12 cellular contexts compared by ENCODE assay signal in the genomic region with DNA sequence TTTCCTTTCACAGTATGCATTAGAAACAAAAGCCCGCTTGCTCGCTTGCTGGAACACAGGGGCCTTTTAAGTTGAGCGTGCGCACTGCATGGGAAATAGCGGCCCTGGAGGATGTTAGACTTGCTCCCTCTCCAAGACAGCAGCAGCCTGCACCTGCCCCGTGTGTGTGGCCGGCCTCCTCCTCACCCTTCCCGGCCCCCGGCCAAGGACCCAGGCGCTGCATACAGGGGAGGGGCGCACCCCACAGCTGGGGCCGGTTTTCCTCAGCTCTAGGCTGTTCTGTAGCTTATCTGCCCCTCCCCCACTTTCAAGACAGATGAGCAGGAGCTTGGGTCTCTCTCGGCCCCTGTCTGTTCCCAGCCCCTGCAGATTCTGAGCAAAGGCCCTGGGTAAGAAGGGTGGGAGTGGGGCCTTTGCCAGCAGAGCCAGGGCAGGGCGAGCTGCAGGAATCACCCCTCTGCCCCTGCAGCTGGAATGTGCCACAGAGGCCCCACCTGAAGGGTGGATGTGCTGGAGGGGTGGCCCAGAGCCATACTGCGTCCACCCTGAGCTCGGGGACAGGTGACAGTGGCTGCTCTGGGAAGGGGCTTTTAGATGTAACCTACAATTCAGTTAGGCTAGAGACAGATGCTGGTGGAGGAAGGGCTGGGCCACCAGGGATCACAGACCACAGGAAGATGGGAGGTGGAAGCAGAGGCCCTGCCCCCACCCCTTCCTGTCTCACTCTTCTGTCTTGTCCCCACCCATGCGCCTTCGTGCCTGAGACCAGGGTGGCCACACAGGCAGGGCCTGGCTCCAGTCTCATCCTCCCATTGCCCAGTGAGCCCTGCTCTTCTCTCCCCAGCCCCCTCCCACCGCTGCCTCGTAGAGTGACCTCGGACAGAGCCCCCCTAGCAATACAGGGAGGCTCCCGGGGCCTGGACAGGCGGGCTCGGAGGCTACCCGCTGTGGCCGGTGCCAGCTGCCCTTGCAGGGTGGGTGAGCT.
DNase-seq lines count a peak whose midpoint lies in the region; ATAC-seq, FAIRE-seq and TF ChIP-seq lines count a peak whose summit lies in the region.
"Had no signal": no experiment of that assay in that cellular context is flagged by ENCODE, and none has a peak within 500 bp of the region (broad histone marks: within the 10 kb centered on the region; RNA-seq: fewer than 3 reads in every experiment).

No MANE protein-coding gene starts in this region.

- H3K27me3 ChIP-seq in H1 (replicated peaks in 1 of 4; ENCODE audit: control insufficient read depth in 3 of 4, extremely low read depth in 1 of 4, insufficient read depth in 3 of 4, low read length in 3 of 4) (no peaks in the 10 kb centered on the region), psoas muscle (ENCODE audit: insufficient read depth in 3 of 3, low read length in 2 of 3) (no peaks in the 10 kb centered on the region)

- POLR2A ChIA-PET in H1 (lab: Charles Lee; ENCODE audit: partially characterized antibody), result interaction anchor here (0.5 kb wide), 1 partner anchor 44 kb away, joined by 4 read pairs; no protein-coding TSS in a partner anchor

- H4K91ac ChIP-seq in H1 (replicated peaks; ENCODE audit: insufficient read length, low read length), result peak overlapping the region; percentile 25

- no peak overlapping the region for H3K23ac ChIP-seq in H1 (ENCODE audit: insufficient read length)

- no peak overlapping the region for H4K5ac ChIP-seq in H1 (ENCODE audit: insufficient read length, low read depth, low read length)

- no peak overlapping the region for H3K4ac ChIP-seq in H1 (replicated peaks; ENCODE audit: insufficient read length, low read depth, low read length)

- H3K36me3 ChIP-seq in H1 (ENCODE audit: control insufficient read depth in 2 of 4, insufficient read depth in 4 of 4, low read length in 3 of 4), result peaks cover 2 to 14% (median 8%) of the 10 kb centered on the region in 4 experiments; a peak in 6 of 8 replicates
- peaks cover 0 to 59% of the 10 kb centered on the region in 2 donors for H3K36me3 ChIP-seq in psoas muscle (ENCODE audit: insufficient read depth in 1 of 2, low read depth in 1 of 2)

- H2BK20ac ChIP-seq in H1 (ENCODE audit: low read length), result no peak overlapping the region

- H2AK5ac ChIP-seq in H1 (ENCODE audit: low read depth, low read length), result no peak overlapping the region

- H4K8ac ChIP-seq in H1 (ENCODE audit: extremely low read depth, insufficient read depth, low read length), result no peak overlapping the region; the same call in 1 of the 2 replicates

- no peak overlapping the region for H3K4me3 ChIP-seq in H1 (ENCODE audit: extremely low read depth in 1 of 4, insufficient read depth in 2 of 4, low read depth in 3 of 4, low read length in 4 of 4)
- H3K4me3 ChIP-seq in psoas muscle, result no peak overlapping the region
- H3K4me3 ChIP-seq: smooth muscle cell had no signal

- H2BK120ac ChIP-seq in H1 (replicated peaks; ENCODE audit: low read depth, low read length), result no peak overlapping the region

- no peaks in the 10 kb centered on the region for H3K9me3 Mint-ChIP-seq in natural killer cell treated with Interleukin-12 subunit alpha and Interleukin-12 subunit beta and Interleukin-15 and Interleukin-18, amount 100 ng/mL, for 72 hours

- peak overlapping the region; percentile 60; the same call in 1 of the 2 replicates for H2BK12ac ChIP-seq in H1 (ENCODE audit: low read depth, low read length)

- H3K23me2 ChIP-seq in H1 (ENCODE audit: low read depth, low read length), result peaks cover 2% of the 10 kb centered on the region; the same call in 1 of the 2 replicates

- H3K4me1 Mint-ChIP-seq in natural killer cell treated with Interleukin-12 subunit alpha and Interleukin-12 subunit beta and Interleukin-15 and Interleukin-18, amount 100 ng/mL, for 72 hours (ENCODE audit: low read depth in 2 of 2), result no peaks in the 10 kb centered on the region

- H3K4me3 Mint-ChIP-seq in natural killer cell treated with Interleukin-12 subunit alpha and Interleukin-12 subunit beta and Interleukin-15 and Interleukin-18, amount 100 ng/mL, for 72 hours, result no peak overlapping the region

- ATAC-seq in psoas muscle (no peak), GM18873 (IDR thresholded peaks at IDR 0.05; ENCODE audit: low FRiP score, unreplicated experiment) (no peak)
- ATAC-seq in natural killer cell treated with Interleukin-12 subunit alpha and Interleukin-12 subunit beta and Interleukin-15 and Interleukin-18, amount 100 ng/mL, for 72 hours, result no peak

- no peak overlapping the region for H3K56ac ChIP-seq in H1 (replicated peaks; ENCODE audit: insufficient read length, low read depth, low read length)

- peaks cover 0 to 3% of the 10 kb centered on the region in 2 experiments for H4K20me1 ChIP-seq in H1 (replicated peaks in 1 of 2; ENCODE audit: control insufficient read depth in 1 of 2, insufficient read depth in 2 of 2, low read length in 2 of 2)

- TF ChIP-seq EP300 in H1 (IDR thresholded peaks at IDR 0.05; ENCODE audit: borderline replicate concordance in 1 of 2, low read depth in 2 of 2, low read length in 2 of 2), result no peak

- no peak for TF ChIP-seq POLR2A in H1 (IDR thresholded peaks at IDR 0.05; ENCODE audit: control extremely low read depth in 1 of 2, low read depth in 2 of 2, low read length in 2 of 2)

- H3K4me1 ChIP-seq in H1 (replicated peaks in 1 of 4; ENCODE audit: control insufficient read depth in 3 of 4, insufficient read depth in 4 of 4, low read length in 3 of 4), result peaks cover 0 to 20% (median 10%) of the 10 kb centered on the region in 4 experiments; a peak in 6 of 7 replicates
- H3K4me1 ChIP-seq in psoas muscle, result no peaks in the 10 kb centered on the region

- H3K36me3 Mint-ChIP-seq in natural killer cell treated with Interleukin-12 subunit alpha and Interleukin-12 subunit beta and Interleukin-15 and Interleukin-18, amount 100 ng/mL, for 72 hours, result peaks cover 4% of the 10 kb centered on the region

- TF ChIP-seq RAD21 in H1 (IDR thresholded peaks at IDR 0.05 in 1 of 2, conservative IDR thresholded peaks at IDR 0.05 in 1 of 2; ENCODE audit: low read depth in 2 of 2, low read length in 2 of 2), result no peak

- H3K79me2 ChIP-seq in H1 (ENCODE audit: control insufficient read depth in 1 of 2, insufficient read depth in 2 of 2, low read length in 2 of 2), result no peaks in the 10 kb centered on the region; a peak in 1 of 4 replicates

- DNase-seq in NCI-H1417 (lab: John Stamatoyannopoulos, UW), result peak in 2 of 3 experiments; percentile 29 to 73
- no peak for DNase-seq in NCI-H1417 treated with DMSO at 0.1 percent for 48 hours (lab: John Stamatoyannopoulos, UW)
- peak; percentile 48 for DNase-seq in NCI-H69 (lab: John Stamatoyannopoulos, UW)
- DNase-seq in H1 (ENCODE audit: low read depth in 1 of 2, low spot score in 2 of 2), result no peak
- no peak for DNase-seq in psoas muscle
- DNase-seq in SW 1271 (lab: John Stamatoyannopoulos, UW), result no peak
- no peak for DNase-seq in natural killer cell treated with Interleukin-12 subunit alpha and Interleukin-12 subunit beta and Interleukin-15 and Interleukin-18, amount 100 ng/mL, for 72 hours (ENCODE audit: low spot score)
- DNase-seq: NCI-H774; stimulated activated CD8-positive, alpha-beta memory T cell treated with anti-CD3 and anti-CD28 coated beads, Interleukin-4, amount 100 ng/mL, for 48 hours had no signal

- H3K27ac ChIP-seq in H1 (ENCODE audit: low read depth, low read length), result 0 out of 2 replicates have a peak overlapping the region, but pooled peaks have one; percentile 0
- H3K27ac ChIP-seq in psoas muscle, result peak overlapping the region; percentile 2
- H3K27ac ChIP-seq: 22Rv1 had no signal

- H3K4me2 ChIP-seq in H1 (ENCODE audit: insufficient read depth in 1 of 2, low read depth in 2 of 2, low read length in 2 of 2), result no peak overlapping the region; a peak in 1 of 4 replicates
- H3K4me2 ChIP-seq: smooth muscle cell had no signal

- no peak overlapping the region for H3K14ac ChIP-seq in H1 (ENCODE audit: insufficient read length)

- intact Hi-C loops in psoas muscle (cut with DNase I), result no loop called here

- no peak overlapping the region for H3K27ac Mint-ChIP-seq in natural killer cell treated with Interleukin-12 subunit alpha and Interleukin-12 subunit beta and Interleukin-15 and Interleukin-18, amount 100 ng/mL, for 72 hours

- H3K18ac ChIP-seq in H1 (ENCODE audit: extremely low read depth, low read length), result peak overlapping the region; percentile 83

- no peaks in the 10 kb centered on the region for H3K79me1 ChIP-seq in H1 (ENCODE audit: low read depth, low read length)

- H3K9me3 ChIP-seq in H1 (ENCODE audit: insufficient read depth in 2 of 2, low read depth in 1 of 2, low read length in 1 of 2) (no peaks in the 10 kb centered on the region), psoas muscle (no peaks in the 10 kb centered on the region)

- CTCF ChIA-PET in H1 (lab: Charles Lee; ENCODE audit: partially characterized antibody), result interaction anchor here (0.6 to 1.9 kb wide), 15 partner anchors 10 to 238 kb away, joined by 3 to 7 read pairs (median 3); no protein-coding TSS in a partner anchor

- peaks cover 1 to 15% of the 10 kb centered on the region in 2 donors for H3K27me3 Mint-ChIP-seq in natural killer cell treated with Interleukin-12 subunit alpha and Interleukin-12 subunit beta and Interleukin-15 and Interleukin-18, amount 100 ng/mL, for 72 hours

- no peak for FAIRE-seq in H1 (lab: Jason Lieb, UNC)

- H3K9ac ChIP-seq in H1 (replicated peaks in 1 of 4; ENCODE audit: extremely low read depth in 1 of 4, low read depth in 3 of 4, low read length in 3 of 4), result no peak overlapping the region

- H2AFZ ChIP-seq in H1 (ENCODE audit: low read length), result no peak overlapping the region

- peak overlapping the region; percentile 75; the same call in 1 of the 2 replicates for H2BK5ac ChIP-seq in H1 (ENCODE audit: low read depth, low read length)

- WGBS in H1 (ENCODE audit: extremely low coverage in 1 of 2, insufficient coverage in 1 of 2, insufficient read length in 1 of 2, insufficient replicate concordance in 2 of 2, low coverage in 1 of 2, low lambda C conversion rate in 2 of 2, missing lambda C conversion rate in 1 of 2), 2 experiments, result 86% methylated on average over 22 of the region's 26 CpGs; no CpG with 5 or more reads in 1 of the 2 experiments
- WGBS in psoas muscle, 3 donors, result 83 to 84% (median 84%) methylated on average over 26 of the region's 26 CpGs

- TF ChIP-seq CTCF in H1 (IDR thresholded peaks at IDR 0.05; ENCODE audit: control extremely low read depth in 1 of 3, insufficient read depth in 1 of 3, low read depth in 1 of 3, low read length in 3 of 3) (0 out of 4 replicates have a peak, but pooled peaks of 1 of the 3 experiments have one; percentile 4), psoas muscle (IDR thresholded peaks at IDR 0.05) (no peak)

- H2BK15ac ChIP-seq in H1 (ENCODE audit: low read length), result peak overlapping the region; percentile 16; the same call in 1 of the 2 replicates

TF ChIP-seq in H1, 55 proteins besides CTCF, POLR2A, EP300 and RAD21:
- 0 out of 4 replicates have a peak, but pooled peaks of 1 of the 2 experiments have one; percentile 14 for TF ChIP-seq SIN3A (conservative IDR thresholded peaks at IDR 0.05 in 1 of 2, IDR thresholded peaks at IDR 0.05 in 1 of 2; ENCODE audit: low read depth in 1 of 2, low read length in 2 of 2)
- no peak for TF ChIP-seq HDAC6 (IDR thresholded peaks at IDR 0.05; ENCODE audit: low read depth, low read length)

Comparison
In these comparisons a context has a peak if more than half of its experiments do, and no peak if none do; other contexts are left out.
1. DNase-seq: peak in NCI-H1417 (2 of 3) and NCI-H69 (single experiment); none in NCI-H1417 treated with DMSO at 0.1 percent for 48 hours (single experiment), H1 (0 of 2), psoas muscle (0 of 2), SW 1271 (0 of 2) and natural killer cell treated with Interleukin-12 subunit alpha and Interleukin-12 subunit beta and Interleukin-15 and Interleukin-18, amount 100 ng/mL, for 72 hours (single experiment).